16 cellular contexts compared by ENCODE assay signal in genomic region chr5:176816043-176816745, GRCh38. TPM values are rescaled to one million over a fixed set of nuclear protein-coding genes. Genes with fewer than 3 reads are reported as not detected.
DNase-seq lines count a peak whose midpoint lies in the region; ATAC-seq and TF ChIP-seq lines count a peak whose summit lies in the region.
"Had no signal": no experiment of that assay in that cellular context is flagged by ENCODE, and none has a peak within 500 bp of the region (broad histone marks: within the 10 kb centered on the region; RNA-seq: fewer than 3 reads in every experiment).

No MANE protein-coding gene starts in this region.

- H3K4me1 Mint-ChIP-seq in naive B cell, result peaks cover 12 to 27% (median 24%) of the 10 kb centered on the region in 3 donors
- peaks cover 10% of the 10 kb centered on the region for H3K4me1 Mint-ChIP-seq in CD14-positive monocyte

- H3K36me3 ChIP-seq in HEK293 (ENCODE audit: control insufficient read depth in 2 of 2, insufficient read depth in 1 of 2, low read length in 2 of 2) (no peaks in the 10 kb centered on the region), esophagus squamous epithelium (no peaks in the 10 kb centered on the region)
- H3K36me3 ChIP-seq: spleen, tibial artery had no signal

- H3K9me3 Mint-ChIP-seq in naive B cell, result peaks cover 0 to 2% (median 0%) of the 10 kb centered on the region in 7 donors
- peaks cover 0 to 21% (median 0%) of the 10 kb centered on the region in 7 donors for H3K9me3 Mint-ChIP-seq in CD14-positive monocyte
- H3K9me3 Mint-ChIP-seq: activated T-helper 1 cell treated with anti-CD3 and anti-CD28 coated beads, Interleukin-12 subunit alpha, Interleukin-12 subunit beta, Interleukin-2, Interleukin-4 antibody, amounts not matched to agents 30 ng/mL and 10 ng/mL and 1 ng/mL, durations not matched to agents 14 hours and 24 hours and 36 hours had no signal

- H3K27ac ChIP-seq in HEK293 (ENCODE audit: extremely low read depth, low read depth, low read length) (no peak overlapping the region), esophagus squamous epithelium (no peak overlapping the region)
- H3K27ac ChIP-seq: 22Rv1, spleen, tibial artery had no signal

- CTCF ChIA-PET in HEK293 (lab: Yijun Ruan, JAX), result interaction anchor here (0.9 to 3.5 kb wide), 2 partner anchors 26 to 155 kb away, joined by 3 to 25 read pairs; no protein-coding TSS in a partner anchor

- no peak for TF ChIP-seq POLR2A in esophagus squamous epithelium (IDR thresholded peaks at IDR 0.05)

- DNase-seq in DMS 273 (lab: John Stamatoyannopoulos, UW; ENCODE audit: unreplicated experiment) (peak; percentile 28), DMS 273 treated with DMSO at 0.1 percent for 48 hours (lab: John Stamatoyannopoulos, UW) (no peak), NCI-H69 (lab: John Stamatoyannopoulos, UW) (peak; percentile 89), naive B cell (no peak), esophagus squamous epithelium (lab: John Stamatoyannopoulos, UW) (no peak), CD14-positive monocyte (ENCODE audit: low spot score) (no peak)
- DNase-seq: activated CD4-positive, alpha-beta T cell treated with anti-CD3 and anti-CD28 coated beads for 1 hour; glutamatergic neuron; spleen; tibial artery had no signal

- H3K4me1 ChIP-seq in HEK293 (ENCODE audit: control insufficient read depth, insufficient read depth, low read length), result no peaks in the 10 kb centered on the region
- peaks cover 0 to 22% (median 13%) of the 10 kb centered on the region in 3 donors for H3K4me1 ChIP-seq in esophagus squamous epithelium

- WGBS in esophagus squamous epithelium, 2 donors, result 100% methylated on average over 1 of the region's 5 CpGs; no CpG with 5 or more reads in 1 of the 2 donors

- H3K27me3 ChIP-seq in esophagus squamous epithelium, result peaks cover 7 to 100% (median 17%) of the 10 kb centered on the region in 4 donors

- TF ChIP-seq CTCF in HEK293 (tag by site-specific recombination; IDR thresholded peaks at IDR 0.05) (no peak), esophagus squamous epithelium (IDR thresholded peaks at IDR 0.05) (no peak), CD14-positive monocyte (IDR thresholded peaks at IDR 0.05) (no peak)

- no peaks in the 10 kb centered on the region for H3K9me3 ChIP-seq in HEK293 (ENCODE audit: control insufficient read depth, insufficient read depth, low read depth, low read length)
- H3K9me3 ChIP-seq in esophagus squamous epithelium, result no peaks in the 10 kb centered on the region
- H3K9me3 ChIP-seq: spleen, tibial artery had no signal

- H3K4me3 Mint-ChIP-seq in naive B cell (peak overlapping the region in 7 of 8 donors; percentile 55 to 82 (median 75)), CD14-positive monocyte (peak overlapping the region in 1 of 2 donors; percentile 85)
- H3K4me3 Mint-ChIP-seq: activated T-helper 1 cell treated with anti-CD3 and anti-CD28 coated beads, Interleukin-12 subunit alpha, Interleukin-12 subunit beta, Interleukin-2, Interleukin-4 antibody, amounts not matched to agents 30 ng/mL and 10 ng/mL and 1 ng/mL, durations not matched to agents 14 hours and 24 hours and 36 hours had no signal

- no peak overlapping the region for H3K4me3 ChIP-seq in HEK293 (ENCODE audit: low read depth, low read length)
- H3K4me3 ChIP-seq in esophagus squamous epithelium, result no peak overlapping the region
- H3K4me3 ChIP-seq: tibial artery had no signal

- no peak for ATAC-seq in naive B cell (ENCODE audit: low read depth in 2 of 2)
- ATAC-seq in HG02938 (IDR thresholded peaks at IDR 0.05; ENCODE audit: unreplicated experiment), result no peak
- ATAC-seq: SK-N-SH treated with all-trans-retinoic acid at 6 μM for 48 hours had no signal

- POLR2A ChIA-PET in HEK293 (lab: Yijun Ruan, JAX), result no interaction called here

- peaks cover 56 to 93% (median 88%) of the 10 kb centered on the region in 3 donors for H3K27me3 Mint-ChIP-seq in naive B cell
- H3K27me3 Mint-ChIP-seq in CD14-positive monocyte (ENCODE audit: low read depth in 3 of 3), result peaks cover 78 to 93% (median 83%) of the 10 kb centered on the region in 3 donors

- intact Hi-C loops in esophagus squamous epithelium (cut with DNase I) (no loop called here), CD14-positive monocyte (cut with micrococcal nuclease) (loop anchor here in 1 of 2 donors (10.0 kb wide), 1 partner anchor 139 kb away; no protein-coding TSS in a partner anchor)

- H3K27ac Mint-ChIP-seq in naive B cell (no peak overlapping the region), CD14-positive monocyte (no peak overlapping the region)
- H3K27ac Mint-ChIP-seq: activated T-helper 1 cell treated with anti-CD3 and anti-CD28 coated beads, Interleukin-12 subunit alpha, Interleukin-12 subunit beta, Interleukin-2, Interleukin-4 antibody, amounts not matched to agents 30 ng/mL and 10 ng/mL and 1 ng/mL, durations not matched to agents 14 hours and 24 hours and 36 hours had no signal

- H3K36me3 Mint-ChIP-seq in naive B cell (no peaks in the 10 kb centered on the region), CD14-positive monocyte (no peaks in the 10 kb centered on the region)

TF ChIP-seq in HEK293, 187 proteins besides CTCF, POLR2A, EP300 and RAD21:
- TF ChIP-seq OVOL3 (tag by site-specific recombination; IDR thresholded peaks at IDR 0.05) (no peak), ZNF692 (tag by site-specific recombination; IDR thresholded peaks at IDR 0.05) (no peak), FEZF1 (tag by site-specific recombination; IDR thresholded peaks at IDR 0.05) (no peak), ZFP69B (tag by site-specific recombination; IDR thresholded peaks at IDR 0.05) (no peak), SCRT2 (tag by site-specific recombination; IDR thresholded peaks at IDR 0.05) (peak; percentile 40; the same call in 1 of the 2 replicates), KLF9 (tag by site-specific recombination; IDR thresholded peaks at IDR 0.05; ENCODE audit: low read depth) (no peak)

RNA-seq across cellular contexts. Expression of gene UNC5A, which starts 5.8 kb away (rescaled TPM):
- polyA plus RNA-seq in naive B cell (ENCODE audit: low read depth in 6 of 6), result not detected
- total RNA-seq in esophagus squamous epithelium, result under 1 TPM in 1 of 4 donors, not detected in 3; 0.19 TPM
- polyA plus RNA-seq in CD14-positive monocyte, result under 1 TPM; 0.03 to 0.07 TPM
- total RNA-seq: activated T-helper 1 cell treated with anti-CD3 and anti-CD28 coated beads, Interleukin-12 subunit alpha, Interleukin-12 subunit beta, Interleukin-2, Interleukin-4 antibody, amounts not matched to agents 30 ng/mL and 10 ng/mL and 1 ng/mL, durations not matched to agents 14 hours and 24 hours and 36 hours; bronchial epithelial cell; spleen had no signal

Comparison
In these comparisons a context has a peak if more than half of its experiments do, and no peak if none do; other contexts are left out.
1. DNase-seq: peak in DMS 273 (single experiment) and NCI-H69 (single experiment); none in DMS 273 treated with DMSO at 0.1 percent for 48 hours (single experiment), naive B cell (single experiment), esophagus squamous epithelium (single experiment) and CD14-positive monocyte (single experiment).